In the genomic region with DNA sequence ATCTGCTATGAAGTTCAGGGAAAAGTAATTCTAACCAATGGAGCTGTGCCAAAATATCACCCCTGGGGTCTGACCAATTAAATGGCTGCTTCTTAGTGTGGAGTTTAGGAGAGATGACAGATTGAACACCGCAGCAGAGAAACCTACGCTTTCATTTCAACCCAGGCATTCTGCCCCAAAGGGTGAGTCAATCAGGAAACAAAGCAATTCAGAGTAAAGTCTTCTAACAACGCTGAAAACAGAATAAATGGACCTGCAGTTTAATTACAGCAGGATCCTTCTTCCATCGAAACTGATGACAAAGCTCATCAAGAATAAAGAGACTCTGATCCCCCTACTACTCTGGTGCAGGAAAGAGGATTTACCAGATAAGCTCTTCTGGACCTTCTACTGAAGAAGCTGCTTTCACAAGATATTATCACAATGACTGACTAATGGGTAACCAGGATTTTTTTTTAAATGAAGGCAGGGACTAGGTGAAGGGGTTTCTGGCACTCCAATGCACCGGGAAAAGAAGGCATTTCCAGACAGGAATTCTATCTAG, we compare ENCODE assay signal across 8 cellular contexts. TPM values are rescaled to one million over a fixed set of nuclear protein-coding genes. Genes with fewer than 3 reads are reported as not detected.
DNase-seq lines count a peak whose midpoint lies in the region; ATAC-seq lines count a peak whose summit lies in the region.

No MANE protein-coding gene starts in this region.

- H3K4me3 ChIP-seq in neuronal stem cell (ENCODE audit: low read length in 2 of 2) = no peak overlapping the region

- no peak overlapping the region for H3K9ac ChIP-seq in neuronal stem cell (ENCODE audit: low read depth, low read length, poor library complexity)

- H2BK12ac ChIP-seq in neuronal stem cell (ENCODE audit: low read length) = no peak overlapping the region

- H3K23ac ChIP-seq in neuronal stem cell (ENCODE audit: low read depth, low read length, poor library complexity) = no peak overlapping the region

- H3K4me1 ChIP-seq in neuronal stem cell (ENCODE audit: control insufficient read depth in 2 of 2, insufficient read depth in 1 of 2, low read depth in 1 of 2, low read length in 2 of 2) = peaks cover 0 to 4% of the 10 kb centered on the region in 2 donors

- H2AK5ac ChIP-seq in neuronal stem cell (ENCODE audit: low read depth, low read length) = no peak overlapping the region

- no peaks in the 10 kb centered on the region for H3K79me1 ChIP-seq in neuronal stem cell (ENCODE audit: low read depth, low read length)

- H3K27ac ChIP-seq in neuronal stem cell (replicated peaks; ENCODE audit: low read length) = peak overlapping the region; percentile 27

- H3K27me3 ChIP-seq in neuronal stem cell (ENCODE audit: control insufficient read depth in 3 of 3, insufficient read depth in 3 of 3, low read depth in 1 of 3, low read length in 3 of 3) = no peaks in the 10 kb centered on the region

- ATAC-seq in GM21786 (IDR thresholded peaks at IDR 0.05; ENCODE audit: unreplicated experiment) (peak; percentile 47), HG03280 (IDR thresholded peaks at IDR 0.05; ENCODE audit: unreplicated experiment) (no peak), GM18502 (IDR thresholded peaks at IDR 0.05; ENCODE audit: poor library complexity, unreplicated experiment) (no peak)

- no peak overlapping the region for H2BK120ac ChIP-seq in neuronal stem cell (ENCODE audit: low read depth, low read length)

- no peak overlapping the region for H2BK15ac ChIP-seq in neuronal stem cell (ENCODE audit: low read length)

- no CpG with 5 or more reads among the region's 5 CpGs for WGBS in neuronal stem cell (ENCODE audit: extremely low coverage in 2 of 2, insufficient read length in 2 of 2, insufficient replicate concordance in 1 of 2), 2 donors

- no peak overlapping the region for H2AFZ ChIP-seq in neuronal stem cell (ENCODE audit: low read length)

- no peak overlapping the region for H2BK5ac ChIP-seq in neuronal stem cell (ENCODE audit: low read length)

- H3K4ac ChIP-seq in neuronal stem cell (ENCODE audit: low read length) = no peak overlapping the region

- no peak overlapping the region for H4K91ac ChIP-seq in neuronal stem cell (ENCODE audit: low read depth, low read length, poor library complexity)

- H3K36me3 ChIP-seq in neuronal stem cell (replicated peaks in 1 of 2; ENCODE audit: control insufficient read depth in 2 of 2, insufficient read depth in 2 of 2, low read length in 2 of 2) = no peaks in the 10 kb centered on the region

- H3K9me3 ChIP-seq in neuronal stem cell (replicated peaks in 1 of 2; ENCODE audit: control insufficient read depth in 2 of 2, insufficient read depth in 1 of 2, low read depth in 1 of 2, low read length in 2 of 2) = no peaks in the 10 kb centered on the region

- no peak overlapping the region for H3K4me2 ChIP-seq in neuronal stem cell (ENCODE audit: insufficient read depth, low read length, poor library complexity, severe bottlenecking)

- DNase-seq in CD1c-positive myeloid dendritic cell (ENCODE audit: extremely low spot score) (peak; percentile 44), SK-N-DZ (ENCODE audit: low spot score) (peak; percentile 12), astrocyte of the hippocampus (ENCODE audit: low read depth, low spot score) (peak; percentile 89), neuronal stem cell (ENCODE audit: low spot score) (no peak), cerebellum (ENCODE audit: low spot score) (no peak)

- no peak overlapping the region for H4K8ac ChIP-seq in neuronal stem cell (ENCODE audit: low read depth, low read length)

- H3K18ac ChIP-seq in neuronal stem cell (ENCODE audit: low read length) = no peak overlapping the region

- no peak overlapping the region for H3K14ac ChIP-seq in neuronal stem cell (ENCODE audit: low read length)

RNA-seq across cellular contexts. Expression of a gene that starts 16.7 kb away (rescaled TPM):
- polyA plus RNA-seq in SK-N-DZ (2014; cell fraction: cytosol; rRNA removed) = 8.5 and 9.7 TPM in 2 replicates
- polyA plus RNA-seq in SK-N-DZ (2014; cell fraction: nucleus; rRNA removed) = 3.3 and 7.7 TPM in 2 replicates
- polyA plus RNA-seq in neuronal stem cell (2013, experiment 1 of 2) = 8.5 TPM
- polyA plus RNA-seq in neuronal stem cell (2013, experiment 2 of 2) = 9.3 TPM
- total RNA-seq in cerebellum = 6.7 TPM

Comparison
In these comparisons a context has a peak if more than half of its experiments do, and no peak if none do; other contexts are left out.
1. DNase-seq: peak in CD1c-positive myeloid dendritic cell (single experiment), SK-N-DZ (single experiment) and astrocyte of the hippocampus (single experiment); none in neuronal stem cell (single experiment) and cerebellum (single experiment).